ENCODE assay signal across 8 cellular contexts in the genomic region with DNA sequence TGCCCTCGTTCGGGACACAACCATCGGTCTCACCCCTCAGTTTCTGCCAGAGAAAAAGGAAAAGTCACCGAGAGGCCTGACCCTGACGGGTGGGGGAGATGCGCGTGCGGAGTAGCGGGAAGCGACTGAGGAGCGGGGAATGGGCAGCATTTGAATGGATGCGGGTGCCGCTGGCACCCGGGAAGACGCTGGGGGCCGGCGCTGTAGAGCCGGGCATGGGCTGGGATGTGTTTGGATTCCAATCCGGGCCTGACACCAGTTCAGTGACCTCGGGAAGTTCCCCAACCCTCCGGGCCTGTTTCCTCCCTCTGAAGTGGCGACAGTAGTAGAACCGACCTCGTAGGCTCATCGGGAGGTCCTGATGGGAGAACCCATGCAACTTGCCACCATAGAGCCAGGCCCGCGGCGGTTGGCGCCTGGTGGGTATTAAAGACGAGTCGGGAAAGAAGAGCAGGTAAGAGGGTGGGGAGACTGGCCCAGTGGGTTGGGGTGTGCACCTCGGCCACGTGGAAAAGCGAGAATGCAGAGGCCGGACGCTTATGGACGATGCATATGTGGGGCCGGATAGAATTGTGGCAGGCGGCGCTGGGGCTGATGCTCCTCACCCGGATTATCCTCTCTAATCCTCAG. TPM values are rescaled to one million over a fixed set of nuclear protein-coding genes. Genes with fewer than 3 reads are reported as not detected.
DNase-seq lines count a peak whose midpoint lies in the region; ATAC-seq and TF ChIP-seq lines count a peak whose summit lies in the region.

No MANE protein-coding gene starts in this region.

- CTCF ChIA-PET in activated CD8-positive, alpha-beta T cell treated with anti-CD3 and anti-CD28 coated beads, Interleukin-2, amount 10 ng/mL, durations not matched to agents 7 days and 5 days (lab: Charles Lee) = interaction anchor here (0.8 to 1.5 kb wide), 7 partner anchors 13 to 116 kb away, joined by 3 to 15 read pairs (median 4); partner anchors contain the start of gene LRIG2

- H3K14ac ChIP-seq in neuronal stem cell (ENCODE audit: low read length) = peak overlapping the region; percentile 97

- intact Hi-C loops in esophagus squamous epithelium (cut with DNase I) = loop anchor here (10.0 kb wide), 1 partner anchor 72 kb away; no protein-coding TSS in a partner anchor
- intact Hi-C loops in thyroid gland (cut with DNase I) = no loop called here

- peak overlapping the region; percentile 97 for H3K18ac ChIP-seq in neuronal stem cell (ENCODE audit: low read length)

- H3K9me3 Mint-ChIP-seq in activated CD8-positive, alpha-beta T cell treated with anti-CD3 and anti-CD28 coated beads, Interleukin-2, amount 10 ng/mL, durations not matched to agents 7 days and 5 days (ENCODE audit: insufficient read depth) = no peaks in the 10 kb centered on the region

- H3K36me3 ChIP-seq in esophagus squamous epithelium = peaks cover 0 to 12% (median 0%) of the 10 kb centered on the region in 3 donors
- peaks cover 0 to 37% of the 10 kb centered on the region in 2 donors for H3K36me3 ChIP-seq in neuronal stem cell (replicated peaks in 1 of 2; ENCODE audit: control insufficient read depth in 2 of 2, insufficient read depth in 2 of 2, low read length in 2 of 2)
- no peaks in the 10 kb centered on the region for H3K36me3 ChIP-seq in thyroid gland

- peaks cover 41% of the 10 kb centered on the region for H3K36me3 Mint-ChIP-seq in activated CD8-positive, alpha-beta T cell treated with anti-CD3 and anti-CD28 coated beads, Interleukin-2, amount 10 ng/mL, durations not matched to agents 7 days and 5 days (ENCODE audit: low read depth)

- peak overlapping the region; percentile 100 for H3K9ac ChIP-seq in neuronal stem cell (ENCODE audit: low read depth, low read length, poor library complexity)

- peaks cover 58% of the 10 kb centered on the region for H3K4me1 Mint-ChIP-seq in activated CD8-positive, alpha-beta T cell treated with anti-CD3 and anti-CD28 coated beads, Interleukin-2, amount 10 ng/mL, durations not matched to agents 7 days and 5 days (ENCODE audit: low read depth)

- peak; percentile 7 for ATAC-seq in HG03460 (IDR thresholded peaks at IDR 0.05; ENCODE audit: unreplicated experiment)
- peak; percentile 17 for ATAC-seq in activated CD8-positive, alpha-beta T cell treated with anti-CD3 and anti-CD28 coated beads, Interleukin-2, amount 10 ng/mL, durations not matched to agents 7 days and 5 days

- H3K4me2 ChIP-seq in neuronal stem cell (ENCODE audit: insufficient read depth, low read length, poor library complexity, severe bottlenecking) = peak overlapping the region; percentile 95

- H3K23ac ChIP-seq in neuronal stem cell (ENCODE audit: low read depth, low read length, poor library complexity) = peak overlapping the region; percentile 100

- TF ChIP-seq POLR2A in esophagus squamous epithelium (IDR thresholded peaks at IDR 0.05) (no peak), thyroid gland (IDR thresholded peaks at IDR 0.05) (no peak)

- H3K4ac ChIP-seq in neuronal stem cell (ENCODE audit: low read length) = no peak overlapping the region

- peak overlapping the region; percentile 100 for H3K27ac Mint-ChIP-seq in activated CD8-positive, alpha-beta T cell treated with anti-CD3 and anti-CD28 coated beads, Interleukin-2, amount 10 ng/mL, durations not matched to agents 7 days and 5 days

- POLR2A ChIA-PET in activated CD8-positive, alpha-beta T cell treated with anti-CD3 and anti-CD28 coated beads, Interleukin-2, amount 10 ng/mL, durations not matched to agents 7 days and 5 days (lab: Charles Lee) = interaction anchor here (0.6 to 1.9 kb wide), 9 partner anchors 9 to 801 kb away, joined by 3 to 14 read pairs (median 3); partner anchors contain the start of genes CAPZA1, LRIG2, PPM1J and ST7L

- H2BK15ac ChIP-seq in neuronal stem cell (ENCODE audit: low read length) = peak overlapping the region; percentile 92

- peak overlapping the region; percentile 85 for H4K91ac ChIP-seq in neuronal stem cell (ENCODE audit: low read depth, low read length, poor library complexity)

- peak overlapping the region; percentile 73 for H2BK12ac ChIP-seq in neuronal stem cell (ENCODE audit: low read length)

- H2BK120ac ChIP-seq in neuronal stem cell (ENCODE audit: low read depth, low read length) = peak overlapping the region; percentile 99

- peaks cover 3% of the 10 kb centered on the region for H3K79me1 ChIP-seq in neuronal stem cell (ENCODE audit: low read depth, low read length)

- no peaks in the 10 kb centered on the region for H3K27me3 ChIP-seq in esophagus squamous epithelium
- H3K27me3 ChIP-seq in neuronal stem cell (ENCODE audit: control insufficient read depth in 3 of 3, insufficient read depth in 3 of 3, low read depth in 1 of 3, low read length in 3 of 3) = no peaks in the 10 kb centered on the region
- no peaks in the 10 kb centered on the region for H3K27me3 ChIP-seq in thyroid gland

- peak overlapping the region; percentile 83 for H2BK5ac ChIP-seq in neuronal stem cell (ENCODE audit: low read length)

- H3K4me3 ChIP-seq in esophagus squamous epithelium = peak overlapping the region; percentile 69 to 98 (median 78)
- peak overlapping the region; percentile 92 to 98 for H3K4me3 ChIP-seq in neuronal stem cell (ENCODE audit: low read length in 2 of 2)
- H3K4me3 ChIP-seq in thyroid gland (replicated peaks in 1 of 3) = peak overlapping the region; percentile 63 to 66 (median 65)

- peak overlapping the region; percentile 96 for H2AFZ ChIP-seq in neuronal stem cell (ENCODE audit: low read length)

- WGBS in esophagus squamous epithelium, 2 donors = 0 to 2% methylated on average over 23 to 31 of the region's 41 CpGs
- WGBS in neuronal stem cell (ENCODE audit: extremely low coverage in 2 of 2, insufficient read length in 2 of 2, insufficient replicate concordance in 1 of 2), 2 donors = no CpG with 5 or more reads among the region's 41 CpGs
- 11 to 20% methylated on average over 31 to 38 of the region's 41 CpGs for WGBS in thyroid gland, 2 donors

- peak overlapping the region; percentile 100 for H3K4me3 Mint-ChIP-seq in activated CD8-positive, alpha-beta T cell treated with anti-CD3 and anti-CD28 coated beads, Interleukin-2, amount 10 ng/mL, durations not matched to agents 7 days and 5 days

- H3K4me1 ChIP-seq in esophagus squamous epithelium (peaks cover 13 to 66% (median 39%) of the 10 kb centered on the region in 3 donors), neuronal stem cell (ENCODE audit: control insufficient read depth in 2 of 2, insufficient read depth in 1 of 2, low read depth in 1 of 2, low read length in 2 of 2) (peaks cover 4 to 7% of the 10 kb centered on the region in 2 donors), thyroid gland (peaks cover 0 to 13% of the 10 kb centered on the region in 2 donors)

- H2AK5ac ChIP-seq in neuronal stem cell (ENCODE audit: low read depth, low read length) = no peak overlapping the region

- peak overlapping the region; percentile 85 to 96 (median 94) for H3K27ac ChIP-seq in esophagus squamous epithelium
- H3K27ac ChIP-seq in neuronal stem cell (replicated peaks; ENCODE audit: low read length) = peak overlapping the region; percentile 80
- H3K27ac ChIP-seq in thyroid gland = peak overlapping the region; percentile 60 to 89 (median 89)

- H3K27me3 Mint-ChIP-seq in activated CD8-positive, alpha-beta T cell treated with anti-CD3 and anti-CD28 coated beads, Interleukin-2, amount 10 ng/mL, durations not matched to agents 7 days and 5 days (ENCODE audit: low read depth) = no peaks in the 10 kb centered on the region

- H4K8ac ChIP-seq in neuronal stem cell (ENCODE audit: low read depth, low read length) = no peak overlapping the region

- H3K9me3 ChIP-seq in esophagus squamous epithelium (no peaks in the 10 kb centered on the region), neuronal stem cell (replicated peaks in 1 of 2; ENCODE audit: control insufficient read depth in 2 of 2, insufficient read depth in 1 of 2, low read depth in 1 of 2, low read length in 2 of 2) (peaks cover 0 to 14% of the 10 kb centered on the region in 2 donors), thyroid gland (no peaks in the 10 kb centered on the region)

- DNase-seq in activated CD8-positive, alpha-beta memory T cell treated with anti-CD3 and anti-CD28 coated beads for 48 hours (ENCODE audit: low read depth in 2 of 3, low spot score in 2 of 3) = peak; percentile 18 to 41 (median 22)
- no peak for DNase-seq in activated CD8-positive, alpha-beta memory T cell treated with anti-CD3 and anti-CD28 coated beads for 24 hours
- peak; percentile 47 for DNase-seq in activated CD8-positive, alpha-beta T cell treated with anti-CD3 and anti-CD28 coated beads, Interleukin-2, amount 10 ng/mL, durations not matched to agents 7 days and 5 days
- DNase-seq in esophagus squamous epithelium (lab: John Stamatoyannopoulos, UW) = no peak
- DNase-seq in neuronal stem cell (ENCODE audit: low spot score) = no peak
- DNase-seq in thyroid gland = no peak
- no peak for DNase-seq in GM20000 (ENCODE audit: low spot score)

- TF ChIP-seq CTCF in esophagus squamous epithelium (IDR thresholded peaks at IDR 0.05) = peak in 1 of 6 experiments; percentile 9
- TF ChIP-seq CTCF in thyroid gland (IDR thresholded peaks at IDR 0.05) = no peak
- no peak for TF ChIP-seq CTCF in GM20000 (IDR thresholded peaks at IDR 0.05; ENCODE audit: extremely low read depth, missing control alignments)

RNA-seq across cellular contexts. Expression of gene SLC16A1, which starts 0.6 kb away (rescaled TPM):
- total RNA-seq in activated CD8-positive, alpha-beta T cell treated with anti-CD3 and anti-CD28 coated beads, Interleukin-2, amount 10 ng/mL, durations not matched to agents 7 days and 5 days = 10 to 100 TPM; 53.0 to 54.5 TPM
- total RNA-seq in esophagus squamous epithelium (10 to 100 TPM; 19.1 to 80.3 (median 57.9) TPM), thyroid gland (1 to 10 TPM; 3.3 to 6.2 (median 5.5) TPM)
- polyA plus RNA-seq in neuronal stem cell (2013, experiment 1 of 2) = 78.4 TPM
- polyA plus RNA-seq in neuronal stem cell (2013, experiment 2 of 2) = 80.4 TPM

Comparison
In these comparisons a context has a peak if more than half of its experiments do, and no peak if none do; other contexts are left out.
1. DNase-seq: peak in activated CD8-positive, alpha-beta memory T cell treated with anti-CD3 and anti-CD28 coated beads for 48 hours (3 of 3) and activated CD8-positive, alpha-beta T cell treated with anti-CD3 and anti-CD28 coated beads, Interleukin-2, amount 10 ng/mL, durations not matched to agents 7 days and 5 days (single experiment); none in activated CD8-positive, alpha-beta memory T cell treated with anti-CD3 and anti-CD28 coated beads for 24 hours (single experiment), esophagus squamous epithelium (single experiment), neuronal stem cell (single experiment), thyroid gland (0 of 2) and GM20000 (single experiment).
2. Peak in every context shown above with its lines, with median percentiles within 50 percentile points of each other: H3K27ac ChIP-seq and H3K4me3 ChIP-seq.